In genomic region chr6:82205793-82206425, GRCh38 we compare ENCODE assay signal across 11 cellular contexts. TPM values are rescaled to one million over a fixed set of nuclear protein-coding genes. Genes with fewer than 3 reads are reported as not detected.
DNase-seq lines count a peak whose midpoint lies in the region; ATAC-seq and TF ChIP-seq lines count a peak whose summit lies in the region.
"Had no signal": no experiment of that assay in that cellular context is flagged by ENCODE, and none has a peak within 500 bp of the region (broad histone marks: within the 10 kb centered on the region; RNA-seq: fewer than 3 reads in every experiment).

No MANE protein-coding gene starts in this region.

- H3K4me3 ChIP-seq in right lobe of liver = no peak overlapping the region

- peaks cover 9 to 52% (median 26%) of the 10 kb centered on the region in 4 donors for H3K36me3 ChIP-seq in right lobe of liver

- H3K4me1 ChIP-seq in right lobe of liver = no peaks in the 10 kb centered on the region

- 17% methylated on average over 1 of the region's 1 CpG for WGBS in right lobe of liver (ENCODE audit: insufficient coverage, low coverage, low lambda C conversion rate, missing lambda C conversion rate)

- H3K27ac Mint-ChIP-seq in chondrocyte (ENCODE audit: unreplicated experiment) = peak overlapping the region; percentile 85

- DNase-seq in CMK (ENCODE audit: low read depth) (peak; percentile 34), NCI-H2227 treated with DMSO at 0.1 percent for 48 hours (lab: John Stamatoyannopoulos, UW) (peak; percentile 33), chondrocyte (ENCODE audit: low spot score) (no peak), right lobe of liver (no peak), globus pallidus (ENCODE audit: low spot score) (no peak), NCI-H1105 treated with DMSO at 0.1 percent for 48 hours (lab: John Stamatoyannopoulos, UW) (no peak), SIG-M5 (lab: John Stamatoyannopoulos, UW) (no peak)
- DNase-seq: activated CD4-positive, alpha-beta T cell treated with anti-CD3 and anti-CD28 coated beads, Interleukin-2, amount 50 U/mL, for 48 hours; amygdala; posterior cingulate gyrus had no signal

- no peaks in the 10 kb centered on the region for H3K27me3 ChIP-seq in right lobe of liver

- no peaks in the 10 kb centered on the region for H3K9me3 ChIP-seq in right lobe of liver

- peak; percentile 68 to 87 (median 76) for ATAC-seq in right lobe of liver
- ATAC-seq in GM21360 (IDR thresholded peaks at IDR 0.05; ENCODE audit: unreplicated experiment) = no peak

- TF ChIP-seq POLR2A in right lobe of liver (IDR thresholded peaks at IDR 0.05) = no peak

- peaks cover 30% of the 10 kb centered on the region for H3K36me3 Mint-ChIP-seq in chondrocyte (ENCODE audit: low read depth)

- H3K4me1 Mint-ChIP-seq in chondrocyte (ENCODE audit: low read depth) = peaks cover 19% of the 10 kb centered on the region

- TF ChIP-seq CTCF in chondrocyte (IDR thresholded peaks at IDR 0.05) (no peak), right lobe of liver (IDR thresholded peaks at IDR 0.05) (no peak)

- no peak overlapping the region for H3K4me3 Mint-ChIP-seq in chondrocyte (ENCODE audit: unreplicated experiment)

- H3K27me3 Mint-ChIP-seq in chondrocyte (ENCODE audit: low read depth) = no peaks in the 10 kb centered on the region

- intact Hi-C loops in right lobe of liver (cut with DNase I) = no loop called here

- H3K27ac ChIP-seq in right lobe of liver = no peak overlapping the region

- H3K9me3 Mint-ChIP-seq in chondrocyte (ENCODE audit: low read depth) = no peaks in the 10 kb centered on the region

RNA-seq across cellular contexts. Expression of gene IBTK, which starts 41.6 kb away (rescaled TPM):
- total RNA-seq in chondrocyte (30.0 to 35.3 TPM (median 30.7 TPM) in 3 replicates), right lobe of liver (10 to 100 TPM; 24.9 to 44.5 (median 28.9) TPM)

Comparison
In these comparisons a context has a peak if more than half of its experiments do, and no peak if none do; other contexts are left out.
1. DNase-seq: peak in CMK (single experiment) and NCI-H2227 treated with DMSO at 0.1 percent for 48 hours (single experiment); none in chondrocyte (single experiment), right lobe of liver (0 of 3), globus pallidus (single experiment), NCI-H1105 treated with DMSO at 0.1 percent for 48 hours (single experiment) and SIG-M5 (single experiment).